In the genomic region with DNA sequence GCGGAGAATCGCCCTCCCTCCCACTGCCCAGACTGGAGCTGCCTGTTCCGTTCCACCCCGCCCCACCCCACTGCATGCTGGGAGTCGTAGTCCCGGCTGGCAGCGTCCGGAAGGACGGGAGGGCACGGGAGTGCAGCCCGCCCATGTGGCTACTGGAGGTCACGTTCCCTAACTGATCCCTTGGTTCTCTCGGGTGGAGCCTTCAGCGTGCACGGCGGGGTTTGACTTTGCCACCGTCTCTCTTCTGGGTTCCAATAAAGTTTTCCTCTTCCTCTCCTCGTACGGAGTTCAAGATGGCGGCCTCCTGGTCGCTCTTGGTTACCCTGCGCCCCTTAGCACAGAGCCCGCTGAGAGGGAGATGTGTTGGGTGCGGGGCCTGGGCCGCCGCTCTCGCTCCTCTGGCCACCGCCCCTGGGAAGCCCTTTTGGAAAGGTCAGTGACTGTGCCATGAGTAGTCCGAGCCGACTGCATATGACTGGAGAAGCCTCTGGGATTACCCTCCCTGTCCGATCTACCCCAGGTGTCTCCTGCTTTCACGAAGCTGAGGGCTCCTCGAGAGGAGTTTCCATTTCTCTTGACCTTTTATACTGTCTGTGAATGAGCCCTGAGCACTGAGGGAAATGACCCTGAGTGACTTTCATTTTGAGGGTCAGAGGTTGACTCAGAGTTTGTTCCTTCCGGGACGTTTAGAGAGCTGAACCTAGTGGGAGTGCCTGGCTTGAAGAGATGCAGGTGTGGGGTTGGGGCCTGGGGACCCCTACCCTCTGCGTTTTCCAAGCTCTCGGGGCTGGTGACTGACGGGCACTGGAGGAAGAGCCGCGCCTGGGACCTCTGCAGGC, we compare ENCODE assay signal across 8 cellular contexts. TPM values are rescaled to one million over a fixed set of nuclear protein-coding genes. Genes with fewer than 3 reads are reported as not detected.
A peak's percentile ranks its signal among the peaks of the same experiment; 100 is the strongest.
DNase-seq lines count a peak whose midpoint lies in the region; FAIRE-seq and TF ChIP-seq lines count a peak whose summit lies in the region.

A gene (plus strand): TSS at position 268 of the 839 bp plus-strand sequence. CDS start 26 bp downstream, at position 294.

- H3K18ac ChIP-seq in neuronal stem cell (ENCODE audit: low read length) = peak within 1 kb of the TSS; percentile 96

- peak within 1 kb of the TSS; percentile 43 for H2BK5ac ChIP-seq in neuronal stem cell (ENCODE audit: low read length)

- in situ Hi-C loops in G401 (cut with HindIII; ENCODE audit: low sequenced_read_pairs) = no loop called here

- H3K9me3 ChIP-seq in neuronal stem cell (replicated peaks in 1 of 2; ENCODE audit: control insufficient read depth in 2 of 2, insufficient read depth in 1 of 2, low read depth in 1 of 2, low read length in 2 of 2) = no peaks in the 10 kb centered on the region
- H3K9me3 ChIP-seq in subcutaneous abdominal adipose tissue (ENCODE audit: control insufficient read depth in 5 of 5, low read length in 5 of 5) = no peaks in the 10 kb centered on the region

- WGBS in neuronal stem cell (ENCODE audit: extremely low coverage in 2 of 2, insufficient read length in 2 of 2, insufficient replicate concordance in 1 of 2), 2 donors = no CpG with 5 or more reads among the region's 40 CpGs

- peak; percentile 92 for DNase-seq in G401 (ENCODE audit: low spot score)
- peak; percentile 70 for DNase-seq in H54 (ENCODE audit: insufficient read length, low spot score)
- peak; percentile 87 for DNase-seq in LoVo (ENCODE audit: low spot score)
- peak; percentile 81 for DNase-seq in SIG-M5 treated with dmso at 0.1 percent for 504 hours (lab: John Stamatoyannopoulos, UW; ENCODE audit: unreplicated experiment)
- DNase-seq in activated naive CD4-positive, alpha-beta T cell treated with Interleukin-2 at 50 U/mL for 16 hours = peak; percentile 89
- peak; percentile 81 to 86 for DNase-seq in frontal cortex (ENCODE audit: low spot score in 2 of 2)
- DNase-seq in neuronal stem cell (ENCODE audit: low spot score) = peak; percentile 81

- H3K4me2 ChIP-seq in neuronal stem cell (ENCODE audit: insufficient read depth, low read length, poor library complexity, severe bottlenecking) = peak within 1 kb of the TSS; percentile 79

- H3K23ac ChIP-seq in neuronal stem cell (ENCODE audit: low read depth, low read length, poor library complexity) = peak within 1 kb of the TSS; percentile 76

- peak; percentile 41 for FAIRE-seq in H54 (lab: Jason Lieb, UNC)
- no peak for FAIRE-seq in frontal cortex (lab: Jason Lieb, UNC)

- peak within 1 kb of the TSS; percentile 58 for H2AK5ac ChIP-seq in neuronal stem cell (ENCODE audit: low read depth, low read length)

- peak within 1 kb of the TSS; percentile 74 for H3K27ac ChIP-seq in neuronal stem cell (replicated peaks; ENCODE audit: low read length)
- H3K27ac ChIP-seq in subcutaneous abdominal adipose tissue (ENCODE audit: low read depth, low read length) = peak within 1 kb of the TSS; percentile 98

- peak within 1 kb of the TSS; percentile 27 for H2BK15ac ChIP-seq in neuronal stem cell (ENCODE audit: low read length)

- peak; percentile 52; the same call in 1 of the 2 replicates for TF ChIP-seq POLR2A in H54 (IDR thresholded peaks at IDR 0.05; ENCODE audit: low read depth, low read length)

- H2BK12ac ChIP-seq in neuronal stem cell (ENCODE audit: low read length) = no peak within 1 kb of the TSS

- no peaks in the 10 kb centered on the region for H3K27me3 ChIP-seq in neuronal stem cell (ENCODE audit: control insufficient read depth in 3 of 3, insufficient read depth in 3 of 3, low read depth in 1 of 3, low read length in 3 of 3)
- H3K27me3 ChIP-seq in subcutaneous abdominal adipose tissue (ENCODE audit: control insufficient read depth in 5 of 5, insufficient read depth in 4 of 5, low read length in 5 of 5) = no peaks in the 10 kb centered on the region

- H3K36me3 ChIP-seq in neuronal stem cell (replicated peaks in 1 of 2; ENCODE audit: control insufficient read depth in 2 of 2, insufficient read depth in 2 of 2, low read length in 2 of 2) (no peaks in the 10 kb centered on the region), subcutaneous abdominal adipose tissue (ENCODE audit: control insufficient read depth in 5 of 5, insufficient read depth in 5 of 5, low read length in 5 of 5) (no peaks in the 10 kb centered on the region)

- H3K4me3 ChIP-seq in neuronal stem cell (ENCODE audit: low read length in 2 of 2) (peak within 1 kb of the TSS; percentile 66 to 83), subcutaneous abdominal adipose tissue (ENCODE audit: low read depth in 1 of 5, low read length in 5 of 5) (peak within 1 kb of the TSS; percentile 90 to 99 (median 95))

- H4K8ac ChIP-seq in neuronal stem cell (ENCODE audit: low read depth, low read length) = no peak within 1 kb of the TSS

- no peaks in the 10 kb centered on the region for H3K79me1 ChIP-seq in neuronal stem cell (ENCODE audit: low read depth, low read length)

- H2AFZ ChIP-seq in neuronal stem cell (ENCODE audit: low read length) = peak within 1 kb of the TSS; percentile 90

- peak within 1 kb of the TSS; percentile 22 for H2BK120ac ChIP-seq in neuronal stem cell (ENCODE audit: low read depth, low read length)

- no peak within 1 kb of the TSS for H3K4ac ChIP-seq in neuronal stem cell (ENCODE audit: low read length)

- H3K9ac ChIP-seq in neuronal stem cell (ENCODE audit: low read depth, low read length, poor library complexity) (peak within 1 kb of the TSS; percentile 80), subcutaneous abdominal adipose tissue (ENCODE audit: low read length in 5 of 5) (peak within 1 kb of the TSS; percentile 70 to 98 (median 92))

- peak within 1 kb of the TSS; percentile 60 for H3K14ac ChIP-seq in neuronal stem cell (ENCODE audit: low read length)

- H3K4me1 ChIP-seq in neuronal stem cell (ENCODE audit: control insufficient read depth in 2 of 2, insufficient read depth in 1 of 2, low read depth in 1 of 2, low read length in 2 of 2) (peaks cover 1 to 5% of the 10 kb centered on the region in 2 donors), subcutaneous abdominal adipose tissue (ENCODE audit: control insufficient read depth in 5 of 5, insufficient read depth in 5 of 5, low read length in 5 of 5) (peaks cover 0 to 16% (median 11%) of the 10 kb centered on the region in 5 donors)

- no peak within 1 kb of the TSS for H4K91ac ChIP-seq in neuronal stem cell (ENCODE audit: low read depth, low read length, poor library complexity)

RNA-seq across cellular contexts. Expression of the gene that starts here (rescaled TPM):
- total RNA-seq in G401 (2014; rRNA removed; shearing (Covaris generic)) = 9.5 and 11.1 TPM in 2 replicates
- total RNA-seq in frontal cortex = 10.2 TPM
- 2.3 TPM for polyA plus RNA-seq in neuronal stem cell (2013, experiment 1 of 2)
- polyA plus RNA-seq in neuronal stem cell (2013, experiment 2 of 2) = 2.2 TPM

Comparison
In these comparisons a context has a peak if more than half of its experiments do, and no peak if none do; other contexts are left out.
1. Peak in every context shown above with its lines: DNase-seq, H3K4me3 ChIP-seq and H3K27ac ChIP-seq.